ENCODE assay signal across 8 cellular contexts in the genomic region with DNA sequence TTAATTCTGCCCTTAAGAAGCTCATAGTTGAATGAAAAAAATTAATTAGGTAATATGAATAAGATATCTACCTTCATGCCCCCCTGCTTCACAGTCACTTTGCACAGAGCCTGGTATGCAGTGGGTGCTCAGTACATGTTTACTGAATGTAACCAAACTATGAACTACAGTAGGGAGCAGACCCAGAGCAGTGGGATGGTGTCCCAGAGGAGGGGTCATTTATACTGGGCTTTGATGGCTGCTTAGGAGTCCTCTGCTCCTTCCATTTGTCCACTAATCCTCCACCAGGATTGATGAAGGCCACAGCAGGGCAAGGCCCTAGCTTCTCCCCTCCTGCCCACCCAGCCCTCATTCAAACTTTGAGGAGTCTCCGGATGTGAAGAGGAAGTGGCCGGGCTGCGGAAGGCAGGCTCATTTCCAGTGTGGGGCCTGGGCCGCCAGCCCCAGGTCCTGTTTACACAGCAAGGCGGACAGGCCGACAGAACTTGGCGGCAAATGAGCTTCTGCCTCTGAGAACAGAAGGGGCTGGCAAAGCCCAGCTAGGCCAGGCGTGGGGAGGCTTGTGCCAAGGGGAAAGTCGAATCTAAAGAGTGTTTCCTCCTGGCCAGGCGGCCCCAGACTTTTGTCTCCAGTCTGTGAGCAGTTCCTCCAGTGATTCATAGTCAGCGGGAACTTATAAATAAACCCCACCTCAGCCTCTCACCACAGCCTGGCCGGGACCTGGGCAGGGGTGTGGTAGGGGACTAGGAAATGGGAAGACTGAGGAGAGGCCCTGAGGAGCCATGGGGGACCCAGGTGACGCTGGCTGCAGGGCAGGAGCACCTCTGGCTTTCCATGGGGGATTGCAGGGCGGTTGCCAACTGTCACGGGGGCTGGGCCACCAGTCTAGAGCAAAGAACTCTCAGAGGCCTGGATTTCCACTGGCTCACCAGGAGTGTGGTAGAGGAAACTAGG. TPM values are rescaled to one million over a fixed set of nuclear protein-coding genes. Genes with fewer than 3 reads are reported as not detected.
DNase-seq lines count a peak whose midpoint lies in the region; TF ChIP-seq lines count a peak whose summit lies in the region.

No MANE protein-coding gene starts in this region.

- no peaks in the 10 kb centered on the region for H3K27me3 Mint-ChIP-seq in chondrocyte (ENCODE audit: low read depth)

- H2AFZ ChIP-seq in ACC112 (ENCODE audit: low read length, unreplicated experiment): peak overlapping the region; percentile 78

- peak overlapping the region; percentile 98 for H3K27ac Mint-ChIP-seq in chondrocyte (ENCODE audit: unreplicated experiment)

- peak in 1 of 2 donors; percentile 24 for TF ChIP-seq EP300 in tibial nerve (IDR thresholded peaks at IDR 0.05)

- peaks cover 20% of the 10 kb centered on the region for H3K4me1 ChIP-seq in ACC112 (ENCODE audit: control insufficient read depth, insufficient read depth, low read length, unreplicated experiment)
- peaks cover 0 to 46% (median 16%) of the 10 kb centered on the region in 4 donors for H3K4me1 ChIP-seq in tibial nerve

- no peak overlapping the region for H3K4me3 ChIP-seq in ACC112 (ENCODE audit: low read depth, low read length)
- H3K4me3 ChIP-seq in tibial nerve: no peak overlapping the region

- H3K27me3 ChIP-seq in ACC112 (ENCODE audit: insufficient read depth, low read length): no peaks in the 10 kb centered on the region
- H3K27me3 ChIP-seq in tibial nerve: no peaks in the 10 kb centered on the region

- H3K36me3 Mint-ChIP-seq in chondrocyte (ENCODE audit: low read depth): no peaks in the 10 kb centered on the region

- WGBS in tibial nerve, 2 donors: 71 to 79% methylated on average over 15 of the region's 15 CpGs

- DNase-seq in M059J (ENCODE audit: low read depth) (peak; percentile 89), chondrocyte (ENCODE audit: low spot score) (peak; percentile 80), lung microvascular endothelial cell (ENCODE audit: low read depth in 2 of 2) (peak; percentile 78 to 96), tibial nerve (ENCODE audit: low spot score in 2 of 2) (peak in 1 of 2 donors; percentile 16), OCI-M2 (lab: John Stamatoyannopoulos, UW; ENCODE audit: unreplicated experiment) (no peak), T-helper 1 cell (no peak)
- DNase-seq in stimulated activated CD8-positive, alpha-beta memory T cell treated with anti-CD3 and anti-CD28 coated beads, Interleukin-4, amount 100 ng/mL, for 48 hours: no peak

- peaks cover 35% of the 10 kb centered on the region for H3K4me1 Mint-ChIP-seq in chondrocyte (ENCODE audit: low read depth)

- no peak overlapping the region for H3K4me3 Mint-ChIP-seq in chondrocyte (ENCODE audit: unreplicated experiment)

- TF ChIP-seq CTCF in chondrocyte (IDR thresholded peaks at IDR 0.05) (no peak), tibial nerve (IDR thresholded peaks at IDR 0.05) (no peak)

- H3K9me3 ChIP-seq in tibial nerve: no peaks in the 10 kb centered on the region

- H3K79me2 ChIP-seq in ACC112 (ENCODE audit: control insufficient read depth, insufficient read depth, low read length, unreplicated experiment): no peaks in the 10 kb centered on the region

- no peaks in the 10 kb centered on the region for H3K9me3 Mint-ChIP-seq in chondrocyte (ENCODE audit: low read depth)

- H3K36me3 ChIP-seq in ACC112 (ENCODE audit: insufficient read depth, low read length) (no peaks in the 10 kb centered on the region), tibial nerve (no peaks in the 10 kb centered on the region)

- TF ChIP-seq POLR2A in tibial nerve (IDR thresholded peaks at IDR 0.05): no peak

- peak overlapping the region; percentile 60 for H3K27ac ChIP-seq in ACC112 (ENCODE audit: low read depth, low read length)
- H3K27ac ChIP-seq in tibial nerve: peak overlapping the region in 3 of 4 donors; percentile 41 to 55 (median 51)

RNA-seq across cellular contexts. Expression of a gene that starts 51.6 kb away (rescaled TPM):
- total RNA-seq in M059J (2014; rRNA removed; shearing (Covaris generic)): 4.6 and 7.6 TPM in 2 replicates
- total RNA-seq in chondrocyte (0.31 to 0.50 TPM (median 0.31 TPM) in 3 replicates), lung microvascular endothelial cell (under 0.01 TPM in 1 of 2 replicates, not detected in the other), tibial nerve (10 to 100 TPM in 1 of 4 donors, 1 to 10 TPM in 3; 3.3 to 12.6 (median 7.4) TPM)

Comparison
In these comparisons a context has a peak if more than half of its experiments do, and no peak if none do; other contexts are left out.
1. DNase-seq: peak in M059J (single experiment), chondrocyte (single experiment) and lung microvascular endothelial cell (2 of 2); none in OCI-M2 (single experiment), T-helper 1 cell (0 of 5) and stimulated activated CD8-positive, alpha-beta memory T cell treated with anti-CD3 and anti-CD28 coated beads, Interleukin-4, amount 100 ng/mL, for 48 hours (single experiment).